9 cellular contexts compared by ENCODE assay signal in genomic region chr22:26648011-26648497, GRCh38. TPM values are rescaled to one million over a fixed set of nuclear protein-coding genes. Genes with fewer than 3 reads are reported as not detected.
A peak's percentile ranks its signal among the peaks of the same experiment; 100 is the strongest.
DNase-seq lines count a peak whose midpoint lies in the region; ATAC-seq and TF ChIP-seq lines count a peak whose summit lies in the region.
"Had no signal": no experiment of that assay in that cellular context is flagged by ENCODE, and none has a peak within 500 bp of the region (broad histone marks: within the 10 kb centered on the region; RNA-seq: fewer than 3 reads in every experiment).

No MANE protein-coding gene starts in this region.

- H3K9me3 ChIP-seq in neuron (ENCODE audit: low read length): no peaks in the 10 kb centered on the region
- H3K9me3 ChIP-seq in tibial nerve: no peaks in the 10 kb centered on the region
- no peaks in the 10 kb centered on the region for H3K9me3 ChIP-seq in right atrium auricular region
- H3K9me3 ChIP-seq: MG63 had no signal

- no peak overlapping the region for H3K4me3 ChIP-seq in HL-60 (replicated peaks; ENCODE audit: insufficient read depth, low read length)
- H3K4me3 ChIP-seq in neuron (ENCODE audit: low read length): peak overlapping the region; percentile 18
- no peak overlapping the region for H3K4me3 ChIP-seq in tibial nerve
- no peak overlapping the region for H3K4me3 ChIP-seq in right atrium auricular region
- H3K4me3 ChIP-seq: MG63 had no signal

- TF ChIP-seq POLR2A in tibial nerve (IDR thresholded peaks at IDR 0.05): no peak

- H3K36me3 ChIP-seq in neuron (ENCODE audit: insufficient read depth, low read length): no peaks in the 10 kb centered on the region
- H3K36me3 ChIP-seq in tibial nerve: no peaks in the 10 kb centered on the region
- no peaks in the 10 kb centered on the region for H3K36me3 ChIP-seq in right atrium auricular region
- H3K36me3 ChIP-seq: MG63 had no signal

- H3K4me1 ChIP-seq in neuron (ENCODE audit: insufficient read depth, low read length) (peaks cover 65% of the 10 kb centered on the region), tibial nerve (peaks cover 0 to 11% (median 4%) of the 10 kb centered on the region in 4 donors), right atrium auricular region (peaks cover 0 to 15% of the 10 kb centered on the region in 2 donors)

- TF ChIP-seq CTCF in HL-60 (IDR thresholded peaks at IDR 0.05; ENCODE audit: insufficient read depth, low read length) (no peak), tibial nerve (IDR thresholded peaks at IDR 0.05) (no peak), right atrium auricular region (IDR thresholded peaks at IDR 0.05) (no peak)

- WGBS in tibial nerve, 2 donors: 17 to 19% methylated on average over 13 to 17 of the region's 17 CpGs

- no peak for ATAC-seq in GM21619 (IDR thresholded peaks at IDR 0.05; ENCODE audit: unreplicated experiment)

- H3K27me3 ChIP-seq in HL-60 (ENCODE audit: insufficient read depth, poor library complexity, severe bottlenecking) (no peaks in the 10 kb centered on the region), neuron (ENCODE audit: insufficient read depth, low read length) (no peaks in the 10 kb centered on the region), tibial nerve (peaks cover 0 to 75% of the 10 kb centered on the region in 2 donors), right atrium auricular region (no peaks in the 10 kb centered on the region)

- DNase-seq in HL-60 (ENCODE audit: low read depth in 1 of 2, low spot score in 1 of 2) (peak in 1 of 2 experiments; percentile 70), NCI-H524 (lab: John Stamatoyannopoulos, UW) (peak; percentile 39 to 82), tibial nerve (ENCODE audit: low spot score in 2 of 2) (no peak), DMS 273 (lab: John Stamatoyannopoulos, UW; ENCODE audit: unreplicated experiment) (no peak), right atrium auricular region (ENCODE audit: low spot score) (no peak)
- DNase-seq in activated effector memory CD4-positive, alpha-beta T cell treated with anti-CD3 and anti-CD28 coated beads, Interleukin-2, amount 50 U/mL, for 16 hours: peak; percentile 74
- DNase-seq: MG63 had no signal

- H3K27ac ChIP-seq in HL-60 (replicated peaks) (peak overlapping the region; percentile 82), tibial nerve (no peak overlapping the region), right atrium auricular region (no peak overlapping the region)

- TF ChIP-seq EP300 in tibial nerve (IDR thresholded peaks at IDR 0.05): no peak

- no peak overlapping the region for H2AFZ ChIP-seq in neuron (ENCODE audit: low read depth, low read length)

RNA-seq across cellular contexts. Expression of gene MIAT, which starts 9.3 kb away (rescaled TPM):
- total RNA-seq in tibial nerve (1 to 10 TPM in 1 of 4 donors, under 1 TPM in 3; 0.42 to 1.5 (median 0.62) TPM), right atrium auricular region (1 to 10 TPM in 1 of 2 donors, under 1 TPM in 1; 0.19 to 2.0 TPM)

RNA-seq across cellular contexts. Expression of gene CRYBA4, which starts 26.3 kb away (rescaled TPM):
- total RNA-seq in tibial nerve: not detected
- total RNA-seq in right atrium auricular region: not detected

RNA-seq across cellular contexts. Expression of gene CRYBB1, which starts 30.2 kb away (rescaled TPM):
- total RNA-seq in tibial nerve (1 to 10 TPM in 3 of 4 donors, under 1 TPM in 1; 0.84 to 4.8 (median 1.8) TPM), right atrium auricular region (1 to 10 TPM in 1 of 2 donors, under 1 TPM in 1; 0.79 to 1.7 TPM)

RNA-seq across cellular contexts. Expression of gene TPST2, which starts 58.1 kb away (rescaled TPM):
- 10 to 100 TPM; 39.1 to 83.4 (median 60.6) TPM for total RNA-seq in tibial nerve
- 100 to 1,000 TPM in 1 of 2 donors, 10 to 100 TPM in 1; 63.4 to 104 TPM for total RNA-seq in right atrium auricular region

Comparison
In these comparisons a context has a peak if more than half of its experiments do, and no peak if none do; other contexts are left out.
1. DNase-seq: peak in NCI-H524 (2 of 2) and activated effector memory CD4-positive, alpha-beta T cell treated with anti-CD3 and anti-CD28 coated beads, Interleukin-2, amount 50 U/mL, for 16 hours (single experiment); none in tibial nerve (0 of 2), DMS 273 (single experiment) and right atrium auricular region (single experiment).